ENCODE assay signal across 35 cellular contexts in genomic region chr2:170563401-170563800, GRCh38.
"Had no signal": no experiment of that assay in that cellular context is flagged by ENCODE, and none has a peak within 500 bp of the region (broad histone marks: within the 10 kb centered on the region; RNA-seq: fewer than 3 reads in every experiment).

No MANE protein-coding gene starts in this region.

- H3K36me3 ChIP-seq: MG63 had no signal

- H3K27ac ChIP-seq: KMS-11 had no signal

- H3K4me3 ChIP-seq: MG63 had no signal

- H3K27me3 ChIP-seq: MG63 had no signal

- DNase-seq: Karpas-422, Kasumi-1, KG1, MG63, MM.1S, MV-4-11, NCI-H1048, NCI-H1092, NCI-H1092 treated with DMSO at 0.1 percent for 48 hours, NCI-H1105, NCI-H1105 treated with DMSO at 0.1 percent for 48 hours, NCI-H1417, NCI-H1417 treated with DMSO at 0.1 percent for 48 hours, NCI-H1436, NCI-H1436 treated with DMSO at 0.1 percent for 48 hours, NCI-H146, NCI-H1694, NCI-H1694 treated with DMSO at 0.1 percent for 48 hours, NCI-H187, NCI-H187 treated with DMSO at 0.1 percent for 48 hours, NCI-H1930, NCI-H2029, NCI-H2029 treated with DMSO at 0.1 percent for 48 hours, NCI-H2081, NCI-H2081 treated with DMSO at 0.1 percent for 48 hours, NCI-H2107, NCI-H2171, NCI-H2171 treated with DMSO at 0.1 percent for 48 hours, NCI-H2227 treated with DMSO at 0.1 percent for 48 hours, NCI-H226, NCI-H345, NCI-H446, NCI-H446 treated with DMSO at 0.1 percent for 48 hours, NCI-H510A had no signal
